Comparison of ENCODE assay signal across 8 cellular contexts in the genomic region with DNA sequence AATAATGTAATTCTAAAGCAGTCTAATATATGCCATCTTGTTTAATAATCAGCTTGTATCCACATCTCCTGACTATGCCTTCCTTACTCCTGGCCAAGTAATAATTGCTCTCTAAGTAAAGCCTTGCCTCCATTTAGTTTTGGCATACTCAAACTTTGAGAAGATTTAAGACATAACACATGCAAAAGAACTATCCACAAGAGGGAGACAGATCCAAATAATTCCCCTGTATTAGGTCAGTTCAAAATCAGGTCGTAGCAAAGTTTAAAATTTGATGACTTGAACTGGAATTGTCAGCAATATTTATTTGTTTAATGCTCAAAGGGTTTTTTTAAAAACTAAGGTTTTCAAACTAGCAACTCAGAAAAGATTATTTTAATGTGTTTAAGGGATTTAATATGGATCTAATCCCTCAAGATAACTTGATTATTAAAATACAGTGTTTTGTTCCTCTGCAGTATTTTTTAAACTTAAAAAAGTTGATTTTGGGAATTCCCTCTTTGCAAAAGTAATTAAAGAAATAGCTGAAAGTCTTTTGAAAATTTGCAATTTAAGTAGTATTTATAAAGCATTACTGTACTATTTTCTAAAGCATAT.
DNase-seq lines count a peak whose midpoint lies in the region; ATAC-seq and TF ChIP-seq lines count a peak whose summit lies in the region.

No MANE protein-coding gene starts in this region.

- DNase-seq in BJ (ENCODE audit: low read depth) (no peak), HPDE6-E6E7 (ENCODE audit: extremely low spot score) (peak; percentile 8), iPS-NIHi11 (ENCODE audit: low spot score) (peak; percentile 18), uterus (no peak), ecto neural progenitor cell (ENCODE audit: low spot score) (no peak)
- no peak for DNase-seq in activated CD4-positive, alpha-beta T cell treated with anti-CD3 and anti-CD28 coated beads, Interleukin-2, amount 50 U/mL, for 48 hours

- H3K27me3 ChIP-seq in BJ (ENCODE audit: control insufficient read depth, insufficient read depth, low read length) (no peaks in the 10 kb centered on the region), uterus (no peaks in the 10 kb centered on the region)

- H3K4me3 ChIP-seq in BJ (ENCODE audit: low read depth, low read length): no peak overlapping the region
- H3K4me3 ChIP-seq in uterus: no peak overlapping the region

- no peaks in the 10 kb centered on the region for H3K9me3 ChIP-seq in uterus

- intact Hi-C loops in uterus (cut with DNase I; ENCODE audit: low total_unique reads): no loop called here

- H3K27ac ChIP-seq in VCaP: no peak overlapping the region
- no peak overlapping the region for H3K27ac ChIP-seq in uterus

- H3K4me1 ChIP-seq in uterus: no peaks in the 10 kb centered on the region

- CTCF ChIA-PET in BJ (lab: Yijun Ruan, JAX): interaction anchor here (0.8 to 3.7 kb wide), 22 partner anchors 10 to 901 kb away, joined by 3 to 40 read pairs (median 4); a partner anchor contains a TSS

- H3K36me3 ChIP-seq in BJ (ENCODE audit: control insufficient read depth, insufficient read depth, low read length) (no peaks in the 10 kb centered on the region), uterus (no peaks in the 10 kb centered on the region)

- POLR2A ChIA-PET in BJ (lab: Charles Lee): no interaction called here

- no peak for ATAC-seq in GM19452 (IDR thresholded peaks at IDR 0.05; ENCODE audit: unreplicated experiment)

- TF ChIP-seq POLR2A in uterus (IDR thresholded peaks at IDR 0.05): no peak

- TF ChIP-seq CTCF in BJ (IDR thresholded peaks at IDR 0.05; ENCODE audit: insufficient read depth, low read depth, low read length) (peak; percentile 63), VCaP (conservative IDR thresholded peaks at IDR 0.05) (peak; percentile 79), uterus (IDR thresholded peaks at IDR 0.05) (peak; percentile 50 to 67 (median 55))

Comparison
In these comparisons a context has a peak if more than half of its experiments do, and no peak if none do; other contexts are left out.
1. DNase-seq: peak in HPDE6-E6E7 (single experiment) and iPS-NIHi11 (single experiment); none in BJ (single experiment), uterus (0 of 2), ecto neural progenitor cell (single experiment) and activated CD4-positive, alpha-beta T cell treated with anti-CD3 and anti-CD28 coated beads, Interleukin-2, amount 50 U/mL, for 48 hours (0 of 2).
2. Peak in every context shown above with its lines, with median percentiles within 50 percentile points of each other: CTCF ChIP-seq.